Comparison of ENCODE assay signal across 8 cellular contexts in genomic region chr15:84715442-84716035, GRCh38. TPM values are rescaled to one million over a fixed set of nuclear protein-coding genes. Genes with fewer than 3 reads are reported as not detected.
A peak's percentile ranks its signal among the peaks of the same experiment; 100 is the strongest.
DNase-seq lines count a peak whose midpoint lies in the region; ATAC-seq and TF ChIP-seq lines count a peak whose summit lies in the region.

No MANE protein-coding gene starts in this region.

- H3K36me3 ChIP-seq in endodermal cell (ENCODE audit: control insufficient read depth, insufficient read depth, low read length) (peaks cover 34% of the 10 kb centered on the region), mucosa of stomach (ENCODE audit: control insufficient read depth, insufficient read depth, low read length) (no peaks in the 10 kb centered on the region)

- peak overlapping the region; percentile 92 for H3K27ac Mint-ChIP-seq in activated B cell treated with CpG ODN at 0.5 μM for 24 hours
- H3K27ac Mint-ChIP-seq in endodermal cell = peak overlapping the region; percentile 98

- peak; percentile 16 for ATAC-seq in HG03439 (IDR thresholded peaks at IDR 0.05; ENCODE audit: unreplicated experiment)
- no peak for ATAC-seq in activated B cell treated with CpG ODN at 0.5 μM for 24 hours (ENCODE audit: low read depth)

- CTCF ChIA-PET in activated B cell treated with CpG ODN at 0.5 μM for 24 hours (lab: Charles Lee) = interaction anchor here (1.0 to 4.5 kb wide), 4 partner anchors 19 to 128 kb away, joined by 3 to 17 read pairs (median 8); partner anchors contain the start of gene ZNF592

- H3K4me1 ChIP-seq in endodermal cell (ENCODE audit: control insufficient read depth, insufficient read depth, low read length) = no peaks in the 10 kb centered on the region
- H3K4me1 ChIP-seq in mucosa of stomach (ENCODE audit: control insufficient read depth, insufficient read depth, low read length) = peaks cover 4% of the 10 kb centered on the region

- H3K36me3 Mint-ChIP-seq in activated B cell treated with CpG ODN at 0.5 μM for 24 hours (ENCODE audit: low read depth) (peaks cover 17% of the 10 kb centered on the region), endodermal cell (ENCODE audit: low read depth) (peaks cover 15% of the 10 kb centered on the region)

- H3K9me3 Mint-ChIP-seq in activated B cell treated with CpG ODN at 0.5 μM for 24 hours = no peaks in the 10 kb centered on the region
- H3K9me3 Mint-ChIP-seq in endodermal cell = no peaks in the 10 kb centered on the region

- intact Hi-C loops in activated B cell treated with CpG ODN at 0.5 μM for 24 hours (cut with micrococcal nuclease) = loop anchor here (1.0 kb wide), 8 partner anchors 10 to 265 kb away; partner anchors contain the start of genes NMB, WDR73 and ZNF592

- H3K4me3 ChIP-seq in endodermal cell (ENCODE audit: low read length) (peak overlapping the region; percentile 93), mucosa of stomach (ENCODE audit: low read length) (peak overlapping the region; percentile 73)

- H3K9ac ChIP-seq in endodermal cell (ENCODE audit: extremely low read depth, low read length, poor library complexity, severe bottlenecking) (peak overlapping the region; percentile 84), mucosa of stomach (ENCODE audit: low read length) (peak overlapping the region; percentile 93)

- H3K27me3 ChIP-seq in endodermal cell (ENCODE audit: control insufficient read depth, insufficient read depth, low read length, poor library complexity, severe bottlenecking) (no peaks in the 10 kb centered on the region), mucosa of stomach (ENCODE audit: control insufficient read depth, insufficient read depth, low read length) (no peaks in the 10 kb centered on the region)

- TF ChIP-seq CTCF in activated B cell treated with CpG ODN at 0.5 μM for 24 hours (IDR thresholded peaks at IDR 0.05) (no peak), endodermal cell (conservative IDR thresholded peaks at IDR 0.05) (no peak)

- peak; percentile 72 for DNase-seq in DMS 273 (lab: John Stamatoyannopoulos, UW; ENCODE audit: unreplicated experiment)
- DNase-seq in DMS 273 treated with DMSO at 0.1 percent for 48 hours (lab: John Stamatoyannopoulos, UW) = no peak
- DNase-seq in activated B cell treated with CpG ODN at 0.5 μM for 24 hours = no peak
- peak; percentile 62 for DNase-seq in endodermal cell
- peak in 18 of 49 donors; percentile 10 to 60 (median 30) for DNase-seq in substantia nigra (lab: John Stamatoyannopoulos, UW)
- DNase-seq in putamen (ENCODE audit: low spot score) = no peak

- H3K27ac ChIP-seq in endodermal cell (ENCODE audit: low read depth, low read length) (peak overlapping the region; percentile 67), substantia nigra (ENCODE audit: low read depth, low read length, poor library complexity, severe bottlenecking) (peak overlapping the region; percentile 97)

- POLR2A ChIA-PET in activated B cell treated with CpG ODN at 0.5 μM for 24 hours (lab: Charles Lee) = interaction anchor here (0.8 to 6.6 kb wide), 20 partner anchors 9 to 975 kb away, joined by 3 to 139 read pairs (median 8); partner anchors contain the start of genes NMB, PDE8A, WDR73 and ZNF592

- WGBS in endodermal cell (ENCODE audit: insufficient coverage in 1 of 2, insufficient read length in 1 of 2), 2 experiments = 0% methylated on average over 23 to 36 of the region's 36 CpGs

- peak overlapping the region; percentile 93 for H3K4me3 Mint-ChIP-seq in activated B cell treated with CpG ODN at 0.5 μM for 24 hours
- H3K4me3 Mint-ChIP-seq in endodermal cell = peak overlapping the region; percentile 99

- H3K27me3 Mint-ChIP-seq in activated B cell treated with CpG ODN at 0.5 μM for 24 hours = no peaks in the 10 kb centered on the region
- no peaks in the 10 kb centered on the region for H3K27me3 Mint-ChIP-seq in endodermal cell (ENCODE audit: insufficient read depth)

- H3K4me1 Mint-ChIP-seq in activated B cell treated with CpG ODN at 0.5 μM for 24 hours (peaks cover 45% of the 10 kb centered on the region), endodermal cell (peaks cover 18% of the 10 kb centered on the region)

- H3K9me3 ChIP-seq in endodermal cell (ENCODE audit: control insufficient read depth, low read length) = no peaks in the 10 kb centered on the region
- no peaks in the 10 kb centered on the region for H3K9me3 ChIP-seq in mucosa of stomach (ENCODE audit: control insufficient read depth, low read length)

RNA-seq across cellular contexts. Expression of gene SEC11A, which starts 0.4 kb away (rescaled TPM):
- total RNA-seq in activated B cell treated with CpG ODN at 0.5 μM for 24 hours (68.9 and 71.2 TPM in 2 replicates), endodermal cell (100 to 1,000 TPM; 192 to 197 TPM)
- polyA plus RNA-seq in endodermal cell (2013, experiment 1 of 2) = 227 TPM
- polyA plus RNA-seq in endodermal cell (2013, experiment 2 of 2) = 194 TPM

RNA-seq across cellular contexts. Expression of gene ZNF592, which starts 32.9 kb away (rescaled TPM):
- total RNA-seq in activated B cell treated with CpG ODN at 0.5 μM for 24 hours = 40.6 and 44.3 TPM in 2 replicates
- total RNA-seq in endodermal cell = 10 to 100 TPM; 33.3 to 35.2 TPM
- 25.4 TPM for polyA plus RNA-seq in endodermal cell (2013, experiment 1 of 2)
- 23.1 TPM for polyA plus RNA-seq in endodermal cell (2013, experiment 2 of 2)

RNA-seq across cellular contexts. Expression of gene NMB, which starts 57.5 kb away (rescaled TPM):
- total RNA-seq in activated B cell treated with CpG ODN at 0.5 μM for 24 hours (2.9 and 3.8 TPM in 2 replicates), endodermal cell (1 to 10 TPM; 5.3 to 7.3 TPM)
- polyA plus RNA-seq in endodermal cell (2013, experiment 1 of 2) = 11.8 TPM
- polyA plus RNA-seq in endodermal cell (2013, experiment 2 of 2) = 10.0 TPM

Comparison
In these comparisons a context has a peak if more than half of its experiments do, and no peak if none do; other contexts are left out.
1. DNase-seq: peak in DMS 273 (single experiment) and endodermal cell (single experiment); none in DMS 273 treated with DMSO at 0.1 percent for 48 hours (single experiment), activated B cell treated with CpG ODN at 0.5 μM for 24 hours (single experiment) and putamen (single experiment).